In the genomic region with DNA sequence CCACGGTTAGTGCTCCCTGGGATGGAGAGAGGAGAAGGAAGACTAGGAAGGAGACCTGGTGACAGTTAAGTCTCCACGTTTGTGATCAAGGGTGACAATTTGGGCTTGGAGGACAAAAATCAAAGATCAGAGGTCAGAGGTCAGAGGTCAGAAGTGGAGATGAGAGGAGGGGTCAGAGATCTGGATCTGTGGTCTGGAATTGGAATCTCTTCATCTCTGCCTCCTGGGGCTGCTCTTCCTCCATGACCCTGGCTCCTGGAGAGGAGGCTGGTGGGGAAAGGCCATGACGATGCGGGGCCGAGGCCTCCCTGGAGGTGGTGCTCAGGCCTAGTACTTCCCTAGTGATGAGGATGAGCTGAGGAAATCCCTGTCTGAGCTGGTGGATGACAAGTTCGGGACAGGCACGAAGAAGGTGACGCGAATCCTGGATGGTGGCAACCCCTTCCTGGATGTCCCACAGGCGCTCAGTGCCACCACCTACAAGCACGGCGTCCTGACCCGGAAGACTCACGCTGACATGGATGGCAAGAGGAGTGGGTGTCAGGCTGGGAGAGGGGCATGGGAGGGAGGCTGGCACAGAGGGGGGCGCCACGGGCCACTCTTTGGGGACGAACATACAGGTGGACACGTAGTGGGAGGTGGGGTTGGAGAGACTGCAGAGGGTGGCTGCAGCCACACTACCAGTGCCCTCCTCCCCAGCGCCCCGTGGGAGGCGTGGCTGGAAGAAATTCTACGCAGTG, we compare ENCODE assay signal across 23 cellular contexts. TPM values are rescaled to one million over a fixed set of nuclear protein-coding genes. Genes with fewer than 3 reads are reported as not detected.
DNase-seq lines count a peak whose midpoint lies in the region; ATAC-seq and TF ChIP-seq lines count a peak whose summit lies in the region.
"Had no signal": no experiment of that assay in that cellular context is flagged by ENCODE, and none has a peak within 500 bp of the region (broad histone marks: within the 10 kb centered on the region; RNA-seq: fewer than 3 reads in every experiment).

No MANE protein-coding gene starts in this region.

- POLR2A ChIA-PET in HEK293 (lab: Yijun Ruan, JAX), result no interaction called here

- H3K4me1 Mint-ChIP-seq in CD14-positive monocyte, result no peaks in the 10 kb centered on the region
- no peaks in the 10 kb centered on the region for H3K4me1 Mint-ChIP-seq in neural progenitor cell

- ATAC-seq in gastroesophageal sphincter, result peak; percentile 13
- ATAC-seq: HCT116 had no signal

- H2AFZ ChIP-seq in neural progenitor cell (replicated peaks), result no peak overlapping the region
- H2AFZ ChIP-seq: PC-9 had no signal

- no peaks in the 10 kb centered on the region for H3K36me3 ChIP-seq in HEK293 (ENCODE audit: control insufficient read depth in 2 of 2, insufficient read depth in 1 of 2, low read length in 2 of 2)
- H3K36me3 ChIP-seq in gastroesophageal sphincter, result no peaks in the 10 kb centered on the region
- H3K36me3 ChIP-seq in neural progenitor cell, result no peaks in the 10 kb centered on the region
- no peaks in the 10 kb centered on the region for H3K36me3 ChIP-seq in colonic mucosa
- H3K36me3 ChIP-seq: MG63 had no signal

- TF ChIP-seq POLR2A in gastroesophageal sphincter (IDR thresholded peaks at IDR 0.05), result no peak

- no peaks in the 10 kb centered on the region for H4K20me1 ChIP-seq in neural progenitor cell (ENCODE audit: low read depth)

- H3K27ac Mint-ChIP-seq in CD14-positive monocyte (peak overlapping the region in 1 of 7 donors; percentile 61), neural progenitor cell (no peak overlapping the region)

- H3K36me3 Mint-ChIP-seq in CD14-positive monocyte, result no peaks in the 10 kb centered on the region
- H3K36me3 Mint-ChIP-seq in neural progenitor cell, result no peaks in the 10 kb centered on the region

- TF ChIP-seq CTCF in CD14-positive monocyte (IDR thresholded peaks at IDR 0.05) (no peak), HEK293 (tag by site-specific recombination; IDR thresholded peaks at IDR 0.05) (no peak), gastroesophageal sphincter (IDR thresholded peaks at IDR 0.05) (no peak), neural progenitor cell (IDR thresholded peaks at IDR 0.05) (no peak), colonic mucosa (IDR thresholded peaks at IDR 0.05) (no peak)

- WGBS in gastroesophageal sphincter (ENCODE audit: low coverage in 1 of 2), 2 donors, result 90 to 100% methylated on average over 1 to 2 of the region's 22 CpGs

- H3K4me2 ChIP-seq in neural progenitor cell, result no peak overlapping the region
- H3K4me2 ChIP-seq: PC-9 had no signal

- TF ChIP-seq EP300 in gastroesophageal sphincter (IDR thresholded peaks at IDR 0.05), result no peak

- DNase-seq in CD14-positive monocyte (ENCODE audit: low spot score) (peak; percentile 27), neural progenitor cell (ENCODE audit: low spot score) (no peak), SHP77 (lab: John Stamatoyannopoulos, UW) (no peak), NCI-H82 (lab: John Stamatoyannopoulos, UW) (no peak), colonic mucosa (no peak), HCEC 1CT (no peak)
- DNase-seq: Calu3; DMS79 treated with DMSO at 0.1 percent for 48 hours; GF-D8; KG1; MG63; NCI-H2029; NCI-H446; NCI-H524 treated with DMSO at 0.1 percent for 48 hours; NCI-H774; NK-92 treated with Interleukin-12 subunit alpha and Interleukin-12 subunit beta, amount 100 ng/mL, for 24 hours; PC-9; RPMI8226; SHP77 treated with DMSO at 0.1 percent for 48 hours had no signal

- H3K4me1 ChIP-seq in HEK293 (ENCODE audit: control insufficient read depth, insufficient read depth, low read length) (no peaks in the 10 kb centered on the region), gastroesophageal sphincter (no peaks in the 10 kb centered on the region), neural progenitor cell (no peaks in the 10 kb centered on the region), colonic mucosa (no peaks in the 10 kb centered on the region)

- CTCF ChIA-PET in HEK293 (lab: Yijun Ruan, JAX), result interaction anchor here (0.7 to 1.3 kb wide), 2 partner anchors 49 to 166 kb away, joined by 3 to 4 read pairs; no protein-coding TSS in a partner anchor

- no peaks in the 10 kb centered on the region for H3K79me2 ChIP-seq in neural progenitor cell (ENCODE audit: low read depth)

- H3F3A ChIP-seq in neural progenitor cell (ENCODE audit: low read depth), result no peaks in the 10 kb centered on the region

- H3K27ac ChIP-seq in HEK293 (ENCODE audit: extremely low read depth, low read depth, low read length) (no peak overlapping the region), gastroesophageal sphincter (no peak overlapping the region), neural progenitor cell (no peak overlapping the region), colonic mucosa (no peak overlapping the region)
- H3K27ac ChIP-seq: C4-2B, PC-9 had no signal

- H3K9me3 Mint-ChIP-seq in CD14-positive monocyte (peaks cover 0 to 2% (median 0%) of the 10 kb centered on the region in 7 donors), neural progenitor cell (no peaks in the 10 kb centered on the region)

- H3K27me3 Mint-ChIP-seq in CD14-positive monocyte (ENCODE audit: low read depth in 3 of 3), result peaks cover 0 to 17% (median 17%) of the 10 kb centered on the region in 3 donors
- H3K27me3 Mint-ChIP-seq in neural progenitor cell (ENCODE audit: insufficient read depth, low read depth), result peaks cover 12% of the 10 kb centered on the region

- H3K4me3 ChIP-seq in HEK293 (ENCODE audit: low read depth, low read length), result no peak overlapping the region
- no peak overlapping the region for H3K4me3 ChIP-seq in gastroesophageal sphincter
- no peak overlapping the region for H3K4me3 ChIP-seq in neural progenitor cell
- no peak overlapping the region for H3K4me3 ChIP-seq in colonic mucosa
- H3K4me3 ChIP-seq: MG63, PC-9 had no signal

- intact Hi-C loops in CD14-positive monocyte (cut with micrococcal nuclease), result loop anchor here in 1 of 2 donors (5.0 kb wide), 1 partner anchor 44 kb away; no protein-coding TSS in a partner anchor
- intact Hi-C loops in colonic mucosa (cut with DNase I), result no loop called here

- H3K27me3 ChIP-seq in gastroesophageal sphincter (peaks cover 25% of the 10 kb centered on the region), neural progenitor cell (peaks cover 42% of the 10 kb centered on the region), colonic mucosa (no peaks in the 10 kb centered on the region)

- H3K9me3 ChIP-seq in HEK293 (ENCODE audit: control insufficient read depth, insufficient read depth, low read depth, low read length) (no peaks in the 10 kb centered on the region), gastroesophageal sphincter (no peaks in the 10 kb centered on the region), neural progenitor cell (ENCODE audit: low read depth) (no peaks in the 10 kb centered on the region), colonic mucosa (no peaks in the 10 kb centered on the region)
- H3K9me3 ChIP-seq: MG63 had no signal

- H3K9ac ChIP-seq in neural progenitor cell, result no peak overlapping the region
- H3K9ac ChIP-seq in colonic mucosa (ENCODE audit: low read depth in 2 of 2, low read length in 2 of 2), result no peak overlapping the region

- H3K4me3 Mint-ChIP-seq in CD14-positive monocyte, result no peak overlapping the region
- peak overlapping the region; percentile 3 for H3K4me3 Mint-ChIP-seq in neural progenitor cell

TF ChIP-seq in HEK293, 187 proteins besides CTCF, POLR2A, EP300 and RAD21:
- TF ChIP-seq, protein P1, sequence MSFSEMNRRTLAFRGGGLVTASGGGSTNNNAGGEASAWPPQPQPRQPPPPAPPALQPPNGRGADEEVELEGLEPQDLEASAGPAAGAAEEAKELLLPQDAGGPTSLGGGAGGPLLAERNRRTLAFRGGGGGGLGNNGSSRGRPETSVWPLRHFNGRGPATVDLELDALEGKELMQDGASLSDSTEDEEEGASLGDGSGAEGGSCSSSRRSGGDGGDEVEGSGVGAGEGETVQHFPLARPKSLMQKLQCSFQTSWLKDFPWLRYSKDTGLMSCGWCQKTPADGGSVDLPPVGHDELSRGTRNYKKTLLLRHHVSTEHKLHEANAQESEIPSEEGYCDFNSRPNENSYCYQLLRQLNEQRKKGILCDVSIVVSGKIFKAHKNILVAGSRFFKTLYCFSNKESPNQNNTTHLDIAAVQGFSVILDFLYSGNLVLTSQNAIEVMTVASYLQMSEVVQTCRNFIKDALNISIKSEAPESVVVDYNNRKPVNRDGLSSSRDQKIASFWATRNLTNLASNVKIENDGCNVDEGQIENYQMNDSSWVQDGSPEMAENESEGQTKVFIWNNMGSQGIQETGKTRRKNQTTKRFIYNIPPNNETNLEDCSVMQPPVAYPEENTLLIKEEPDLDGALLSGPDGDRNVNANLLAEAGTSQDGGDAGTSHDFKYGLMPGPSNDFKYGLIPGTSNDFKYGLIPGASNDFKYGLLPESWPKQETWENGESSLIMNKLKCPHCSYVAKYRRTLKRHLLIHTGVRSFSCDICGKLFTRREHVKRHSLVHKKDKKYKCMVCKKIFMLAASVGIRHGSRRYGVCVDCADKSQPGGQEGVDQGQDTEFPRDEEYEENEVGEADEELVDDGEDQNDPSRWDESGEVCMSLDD (tag by site-specific recombination; IDR thresholded peaks at IDR 0.05), result no peak
- TF ChIP-seq, protein P2, sequence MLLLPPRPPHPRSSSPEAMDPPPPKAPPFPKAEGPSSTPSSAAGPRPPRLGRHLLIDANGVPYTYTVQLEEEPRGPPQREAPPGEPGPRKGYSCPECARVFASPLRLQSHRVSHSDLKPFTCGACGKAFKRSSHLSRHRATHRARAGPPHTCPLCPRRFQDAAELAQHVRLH (tag by site-specific recombination; IDR thresholded peaks at IDR 0.05), result no peak
- 0 out of 2 replicates have a peak, but pooled peaks have one; percentile 22 for TF ChIP-seq BCL11A (tag by site-specific recombination; IDR thresholded peaks at IDR 0.05; ENCODE audit: low read depth)
TF ChIP-seq in HEK293: peak in this region for 1.

RNA-seq across cellular contexts. Expression of a gene that starts 41.0 kb away (rescaled TPM):
- not detected for polyA plus RNA-seq in CD14-positive monocyte
- total RNA-seq in gastroesophageal sphincter, result under 1 TPM in 2 of 4 donors, not detected in 2; 0.13 to 0.16 TPM
- total RNA-seq in neural progenitor cell (ENCODE audit: low replicate concordance), result 0.09 and 0.53 TPM in 2 replicates
- total RNA-seq in colonic mucosa, result under 1 TPM; 0.05 to 0.11 TPM
- total RNA-seq: Calu3 had no signal
